Comparison of ENCODE assay signal across 21 cellular contexts in genomic region chr3:180749322-180749721, GRCh38.
DNase-seq lines count a peak whose midpoint lies in the region; ATAC-seq and TF ChIP-seq lines count a peak whose summit lies in the region.
"Had no signal": no experiment of that assay in that cellular context is flagged by ENCODE, and none has a peak within 500 bp of the region (broad histone marks: within the 10 kb centered on the region; RNA-seq: fewer than 3 reads in every experiment).

No MANE protein-coding gene starts in this region.

- H2BK120ac ChIP-seq in neuronal stem cell (ENCODE audit: low read depth, low read length) = no peak overlapping the region

- no peak for TF ChIP-seq CTCF in MCF 10A (IDR thresholded peaks at IDR 0.05; ENCODE audit: unreplicated experiment)
- TF ChIP-seq CTCF in mammary epithelial cell (conservative IDR thresholded peaks at IDR 0.05 in 1 of 2, IDR thresholded peaks at IDR 0.05 in 1 of 2; ENCODE audit: extremely low read depth in 1 of 2, insufficient read depth in 1 of 2, low read depth in 1 of 2, low read length in 2 of 2) = no peak
- TF ChIP-seq CTCF in WTC11 (IDR thresholded peaks at IDR 0.05) = no peak

- H3K27ac Mint-ChIP-seq in MCF 10A (ENCODE audit: low read depth, unreplicated experiment) (peak overlapping the region; percentile 15), WTC11 (no peak overlapping the region)
- H3K27ac Mint-ChIP-seq: B cell, CD14-positive monocyte, IgD-negative memory B cell had no signal

- H2BK5ac ChIP-seq in neuronal stem cell (ENCODE audit: low read length) = no peak overlapping the region

- no peaks in the 10 kb centered on the region for H3K36me3 ChIP-seq in mammary epithelial cell (ENCODE audit: insufficient read depth, low read length)
- no peaks in the 10 kb centered on the region for H3K36me3 ChIP-seq in neuronal stem cell (replicated peaks in 1 of 2; ENCODE audit: control insufficient read depth in 2 of 2, insufficient read depth in 2 of 2, low read length in 2 of 2)
- no peaks in the 10 kb centered on the region for H3K36me3 ChIP-seq in SJCRH30
- H3K36me3 ChIP-seq: SJSA1 had no signal

- H3K27me3 ChIP-seq in mammary epithelial cell (ENCODE audit: insufficient read depth, low read length) (peaks cover 2% of the 10 kb centered on the region), neuronal stem cell (ENCODE audit: control insufficient read depth in 3 of 3, insufficient read depth in 3 of 3, low read depth in 1 of 3, low read length in 3 of 3) (peaks cover 0 to 19% (median 0%) of the 10 kb centered on the region in 3 experiments), SJCRH30 (0 out of 2 replicates have a peak, but pooled peaks cover 1% of the 10 kb centered on the region)
- H3K27me3 ChIP-seq: SJSA1 had no signal

- CTCF ChIA-PET in MCF 10A (lab: Yijun Ruan, JAX) (interaction anchor here (0.9 kb wide), 1 partner anchor 33 kb away, joined by 4 read pairs; no protein-coding TSS in a partner anchor), mammary epithelial cell (lab: Charles Lee; ENCODE audit: low non-redundant PET) (no interaction called here), WTC11 (lab: Charles Lee) (no interaction called here)

- H2BK12ac ChIP-seq in neuronal stem cell (ENCODE audit: low read length) = no peak overlapping the region

- H3K23ac ChIP-seq in neuronal stem cell (ENCODE audit: low read depth, low read length, poor library complexity) = no peak overlapping the region

- no peaks in the 10 kb centered on the region for H3K36me3 Mint-ChIP-seq in MCF 10A (ENCODE audit: insufficient read depth, unreplicated experiment)
- no peaks in the 10 kb centered on the region for H3K36me3 Mint-ChIP-seq in WTC11
- H3K36me3 Mint-ChIP-seq: CD14-positive monocyte had no signal

- H3K4me1 Mint-ChIP-seq in MCF 10A (ENCODE audit: insufficient read depth, unreplicated experiment) = no peaks in the 10 kb centered on the region
- peaks cover 21% of the 10 kb centered on the region for H3K4me1 Mint-ChIP-seq in WTC11
- H3K4me1 Mint-ChIP-seq: B cell, CD14-positive monocyte had no signal

- no peak overlapping the region for H3K4ac ChIP-seq in neuronal stem cell (ENCODE audit: low read length)

- no peak overlapping the region for H2BK15ac ChIP-seq in neuronal stem cell (ENCODE audit: low read length)

- H3K9ac ChIP-seq in mammary epithelial cell (ENCODE audit: insufficient read depth, low read length) (no peak overlapping the region), neuronal stem cell (ENCODE audit: low read depth, low read length, poor library complexity) (no peak overlapping the region)

- BruUV-seq in MCF 10A (replicated peaks; lab: Mats Ljungman, UMichigan) (no TSS peak), mammary epithelial cell (replicated peaks; lab: Mats Ljungman, UMichigan) (no TSS peak)

- in situ Hi-C loops in mammary epithelial cell (cut with MboI; ENCODE audit: low sequenced_read_pairs in 2 of 2) = no loop called here

- no peaks in the 10 kb centered on the region for H3K9me3 ChIP-seq in mammary epithelial cell (replicated peaks; ENCODE audit: insufficient read depth, low read length)
- no peaks in the 10 kb centered on the region for H3K9me3 ChIP-seq in neuronal stem cell (replicated peaks in 1 of 2; ENCODE audit: control insufficient read depth in 2 of 2, insufficient read depth in 1 of 2, low read depth in 1 of 2, low read length in 2 of 2)
- no peaks in the 10 kb centered on the region for H3K9me3 ChIP-seq in SJCRH30 (replicated peaks)
- H3K9me3 ChIP-seq: A549, SJSA1 had no signal

- ATAC-seq in WTC11 (peak; percentile 95), HG02798 (IDR thresholded peaks at IDR 0.05; ENCODE audit: poor library complexity, unreplicated experiment) (no peak)
- ATAC-seq: A549, Panc1 had no signal

- no peak for DNase-seq in MCF 10A (ENCODE audit: unreplicated experiment)
- no peak for DNase-seq in mammary epithelial cell
- DNase-seq in NCI-H146 (lab: John Stamatoyannopoulos, UW) = peak; percentile 73
- no peak for DNase-seq in WTC11 (ENCODE audit: low spot score)
- DNase-seq in neuronal stem cell (ENCODE audit: low spot score) = no peak
- DNase-seq in NCI-H446 treated with DMSO at 0.1 percent for 48 hours (lab: John Stamatoyannopoulos, UW) = no peak
- no peak for DNase-seq in SJCRH30
- DNase-seq: DMS79; HCEC 1CT; Karpas-422; NCI-H1436; NCI-H2029; NCI-H2171 treated with DMSO at 0.1 percent for 48 hours; NK-92 treated with Interleukin-12 subunit alpha and Interleukin-12 subunit beta, amount 100 ng/mL, for 24 hours had no signal

- no peaks in the 10 kb centered on the region for H3K4me1 ChIP-seq in mammary epithelial cell (ENCODE audit: insufficient read depth, low read length)
- H3K4me1 ChIP-seq in neuronal stem cell (ENCODE audit: control insufficient read depth in 2 of 2, insufficient read depth in 1 of 2, low read depth in 1 of 2, low read length in 2 of 2) = peaks cover 4 to 11% of the 10 kb centered on the region in 2 donors
- no peaks in the 10 kb centered on the region for H3K4me1 ChIP-seq in SJCRH30
- H3K4me1 ChIP-seq: A549, SJSA1 had no signal

- H2AFZ ChIP-seq in mammary epithelial cell (ENCODE audit: low read depth, low read length) (no peak overlapping the region), neuronal stem cell (ENCODE audit: low read length) (peak overlapping the region; percentile 5)

- WGBS in mammary epithelial cell (ENCODE audit: low coverage, missing lambda C conversion rate) = 59% methylated on average over 2 of the region's 3 CpGs
- WGBS in neuronal stem cell (ENCODE audit: extremely low coverage in 2 of 2, insufficient read length in 2 of 2, insufficient replicate concordance in 1 of 2), 2 donors = no CpG with 5 or more reads among the region's 3 CpGs

- H3K9me3 Mint-ChIP-seq in MCF 10A (ENCODE audit: unreplicated experiment) = no peaks in the 10 kb centered on the region
- H3K9me3 Mint-ChIP-seq in WTC11 = no peaks in the 10 kb centered on the region
- H3K9me3 Mint-ChIP-seq: IgD-negative memory B cell had no signal

- H3K4me2 ChIP-seq in mammary epithelial cell (ENCODE audit: insufficient read depth, low read depth, low read length) = no peak overlapping the region
- H3K4me2 ChIP-seq in neuronal stem cell (ENCODE audit: insufficient read depth, low read length, poor library complexity, severe bottlenecking) = no peak overlapping the region
- H3K4me2 ChIP-seq: A549 had no signal

- no peaks in the 10 kb centered on the region for H4K20me1 ChIP-seq in mammary epithelial cell (ENCODE audit: insufficient read depth, low read length)

- H4K91ac ChIP-seq in neuronal stem cell (ENCODE audit: low read depth, low read length, poor library complexity) = no peak overlapping the region

- POLR2A ChIA-PET in MCF 10A (lab: Yijun Ruan, JAX) = interaction anchor here (0.7 to 1.4 kb wide), 3 partner anchors 13 to 218 kb away, joined by 3 to 6 read pairs (median 3); no protein-coding TSS in a partner anchor
- POLR2A ChIA-PET in WTC11 (lab: Charles Lee) = no interaction called here

- dilution Hi-C loops in mammary epithelial cell (cut with HindIII; ENCODE audit: low sequenced_read_pairs) = no loop called here

- H3K27ac ChIP-seq in mammary epithelial cell (ENCODE audit: insufficient read depth, low read depth, low read length) = no peak overlapping the region
- no peak overlapping the region for H3K27ac ChIP-seq in neuronal stem cell (replicated peaks; ENCODE audit: low read length)
- H3K27ac ChIP-seq in SJCRH30 = no peak overlapping the region
- H3K27ac ChIP-seq: A549, SJSA1 had no signal

- H3K4me3 Mint-ChIP-seq in MCF 10A (ENCODE audit: unreplicated experiment) = no peak overlapping the region
- H3K4me3 Mint-ChIP-seq in WTC11 = no peak overlapping the region
- H3K4me3 Mint-ChIP-seq: B cell, CD14-positive monocyte had no signal

- no peaks in the 10 kb centered on the region for H3K27me3 Mint-ChIP-seq in MCF 10A (ENCODE audit: insufficient read depth, unreplicated experiment)
- H3K27me3 Mint-ChIP-seq in WTC11 (ENCODE audit: low read depth) = no peaks in the 10 kb centered on the region
- H3K27me3 Mint-ChIP-seq: B cell, IgD-negative memory B cell had no signal

- no peaks in the 10 kb centered on the region for H3K79me2 ChIP-seq in mammary epithelial cell (ENCODE audit: insufficient read depth, low read length)

- no peak overlapping the region for H4K8ac ChIP-seq in neuronal stem cell (ENCODE audit: low read depth, low read length)

- H3K4me3 ChIP-seq in mammary epithelial cell (replicated peaks in 1 of 3; ENCODE audit: insufficient read depth in 1 of 3, low read depth in 2 of 3, low read length in 3 of 3) (no peak overlapping the region), neuronal stem cell (ENCODE audit: low read length in 2 of 2) (no peak overlapping the region), SJCRH30 (no peak overlapping the region)
- H3K4me3 ChIP-seq: A549, SJSA1 had no signal

- H3K18ac ChIP-seq in neuronal stem cell (ENCODE audit: low read length) = no peak overlapping the region

- H2AK5ac ChIP-seq in neuronal stem cell (ENCODE audit: low read depth, low read length) = no peak overlapping the region

- intact Hi-C loops in MCF 10A (cut with micrococcal nuclease) (no loop called here), mammary epithelial cell (cut with micrococcal nuclease) (no loop called here)

- no peaks in the 10 kb centered on the region for H3K79me1 ChIP-seq in neuronal stem cell (ENCODE audit: low read depth, low read length)

- no peak overlapping the region for H3K14ac ChIP-seq in neuronal stem cell (ENCODE audit: low read length)

TF ChIP-seq in WTC11, 78 proteins besides CTCF, POLR2A, EP300 and RAD21 (continues in another document):
- TF ChIP-seq ZNF138 (CRISPR knock-in tag; conservative IDR thresholded peaks at IDR 0.05) = no peak
- TF ChIP-seq TEAD1 (CRISPR knock-in tag; IDR thresholded peaks at IDR 0.05) = no peak
- TF ChIP-seq EMX1 (CRISPR knock-in tag; IDR thresholded peaks at IDR 0.05) = no peak
- no peak for TF ChIP-seq NR1H2 (CRISPR knock-in tag; IDR thresholded peaks at IDR 0.05)
- no peak for TF ChIP-seq ERG (CRISPR knock-in tag; IDR thresholded peaks at IDR 0.05)
- TF ChIP-seq MAX (CRISPR knock-in tag; IDR thresholded peaks at IDR 0.05) = no peak
